In the genomic region with DNA sequence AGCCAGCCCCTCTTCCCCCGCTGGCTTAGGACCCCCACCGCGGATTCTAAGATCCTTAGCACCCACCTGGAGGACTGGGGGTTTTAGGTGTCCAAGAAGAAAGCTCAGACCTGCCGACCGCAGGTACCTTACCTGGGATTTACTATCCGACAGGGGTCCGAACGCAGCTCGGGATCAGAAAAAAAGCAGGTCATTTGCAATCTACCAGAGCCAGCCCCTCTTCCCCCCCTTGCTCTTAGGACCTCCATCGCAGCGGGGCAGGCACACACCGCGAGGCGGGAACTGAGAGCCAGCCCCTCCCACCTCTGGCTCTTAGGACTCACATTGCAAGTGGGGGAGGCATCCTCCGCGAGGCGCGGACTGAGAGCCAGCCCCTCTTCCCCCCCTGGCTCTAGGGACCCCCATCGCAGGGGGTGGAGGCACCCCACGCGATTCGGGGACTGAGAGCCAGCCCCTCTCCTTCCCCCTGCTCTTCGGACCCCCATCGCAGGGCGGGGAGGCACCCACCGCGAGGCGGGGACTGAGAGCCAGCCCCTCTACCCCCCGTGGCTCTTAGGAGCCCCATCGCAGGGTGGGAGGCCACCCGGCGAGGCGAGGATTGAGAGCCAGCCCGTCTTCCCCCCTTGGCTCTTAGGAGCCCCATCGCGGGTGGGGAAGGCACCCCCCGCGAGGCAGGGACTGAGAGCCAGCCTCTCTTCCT, we compare ENCODE assay signal across 8 cellular contexts. TPM values are rescaled to one million over a fixed set of nuclear protein-coding genes. Genes with fewer than 3 reads are reported as not detected.
DNase-seq lines count a peak whose midpoint lies in the region; ATAC-seq and TF ChIP-seq lines count a peak whose summit lies in the region.

No MANE protein-coding gene starts in this region.

- no peak for TF ChIP-seq CTCF in LNCaP clone FGC (IDR thresholded peaks at IDR 0.05; ENCODE audit: control insufficient read depth, extremely low read depth, insufficient read depth)

- DNase-seq in NCI-H524 (lab: John Stamatoyannopoulos, UW) (peak; percentile 75 to 86), NCI-H524 treated with DMSO at 0.1 percent for 48 hours (lab: John Stamatoyannopoulos, UW) (no peak), LNCaP clone FGC (ENCODE audit: low read depth) (no peak), SW480 (ENCODE audit: low spot score) (peak; percentile 70), posterior vena cava (ENCODE audit: low spot score) (peak; percentile 55), HPDE6-E6E7 (ENCODE audit: extremely low spot score) (no peak)

- intact Hi-C loops in posterior vena cava (cut with DNase I): no loop called here

- H3K4me3 ChIP-seq in LNCaP clone FGC (ENCODE audit: low read depth, low read length): 0 out of 2 replicates have a peak overlapping the region, but pooled peaks have one; percentile 13

- ATAC-seq in esophagus mucosa (peak; percentile 52), HG02763 (IDR thresholded peaks at IDR 0.05; ENCODE audit: unreplicated experiment) (no peak)

RNA-seq across cellular contexts. Expression of gene DDX11, which starts 45.3 kb away (rescaled TPM):
- total RNA-seq in esophagus mucosa: 17.7 TPM
- total RNA-seq in posterior vena cava: 10 to 100 TPM in 1 of 2 donors, 1 to 10 TPM in 1; 9.3 to 16.4 TPM

Comparison
In these comparisons a context has a peak if more than half of its experiments do, and no peak if none do; other contexts are left out.
1. DNase-seq: peak in NCI-H524 (2 of 2), SW480 (single experiment) and posterior vena cava (single experiment); none in NCI-H524 treated with DMSO at 0.1 percent for 48 hours (single experiment), LNCaP clone FGC (single experiment) and HPDE6-E6E7 (single experiment).